ENCODE assay signal across 17 cellular contexts in the genomic region with DNA sequence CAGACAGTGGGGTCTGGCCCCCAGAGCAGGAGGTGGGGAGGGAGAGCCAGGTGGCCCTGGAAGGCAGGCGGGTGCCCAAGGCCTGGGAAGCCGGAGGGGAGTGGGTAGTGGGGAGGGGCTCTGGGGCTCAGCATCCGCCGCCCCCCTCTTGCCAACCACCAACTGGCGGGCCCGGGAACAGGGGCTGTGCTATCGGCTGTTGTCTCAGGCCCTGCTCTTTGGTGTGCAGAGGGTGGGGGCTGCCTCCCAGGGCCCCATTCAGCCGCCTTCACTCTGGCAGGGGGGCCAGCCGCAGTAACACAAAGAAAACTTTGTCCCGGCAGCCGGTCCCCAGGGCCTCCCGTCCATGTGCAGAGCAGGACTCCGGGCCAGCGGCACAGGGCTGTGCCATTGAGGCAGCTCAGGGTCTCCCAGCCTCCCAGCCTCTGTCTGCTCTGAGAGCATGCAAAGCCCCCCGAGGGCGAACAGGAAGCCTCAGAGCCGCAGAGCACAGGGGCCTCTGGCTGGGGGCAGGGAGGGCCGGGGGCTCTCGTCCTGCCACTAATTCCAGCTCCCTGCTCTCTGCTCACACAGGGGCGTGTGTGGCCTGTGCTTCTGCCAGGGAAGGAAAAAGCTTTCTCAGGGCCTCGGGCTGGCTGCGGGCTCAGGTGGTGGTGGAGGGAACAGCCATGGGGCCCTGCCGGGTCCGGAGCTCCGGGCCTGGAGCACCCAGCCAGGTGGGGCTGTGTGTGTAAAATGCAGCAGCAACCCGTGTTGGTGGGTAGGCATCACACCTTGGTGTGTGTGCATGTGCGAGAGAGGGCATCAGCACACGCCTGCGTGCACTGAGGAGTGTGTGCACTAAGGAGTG. TPM values are rescaled to one million over a fixed set of nuclear protein-coding genes. Genes with fewer than 3 reads are reported as not detected.
DNase-seq lines count a peak whose midpoint lies in the region; ATAC-seq and TF ChIP-seq lines count a peak whose summit lies in the region.
"Had no signal": no experiment of that assay in that cellular context is flagged by ENCODE, and none has a peak within 500 bp of the region (broad histone marks: within the 10 kb centered on the region; RNA-seq: fewer than 3 reads in every experiment).

No MANE protein-coding gene starts in this region.

- CTCF ChIA-PET in mammary epithelial cell (lab: Charles Lee; ENCODE audit: low non-redundant PET) = no interaction called here

- H3K9me3 Mint-ChIP-seq in stimulated activated memory B cell treated with anti-CD40 and anti-IgM and Interleukin-4, amounts not matched to agents 10 μg/mL and 1 μg/mL and 100 μg/mL, for 72 hours = peaks cover 8% of the 10 kb centered on the region
- H3K9me3 Mint-ChIP-seq: CD4-positive, alpha-beta memory T cell had no signal

- H3K79me2 ChIP-seq in mammary epithelial cell (ENCODE audit: insufficient read depth, low read length) = no peaks in the 10 kb centered on the region

- H3K9me3 ChIP-seq in mammary epithelial cell (replicated peaks; ENCODE audit: insufficient read depth, low read length) = no peaks in the 10 kb centered on the region
- H3K9me3 ChIP-seq: vagina had no signal

- H3K36me3 Mint-ChIP-seq in stimulated activated memory B cell treated with anti-CD40 and anti-IgM and Interleukin-4, amounts not matched to agents 10 μg/mL and 1 μg/mL and 100 μg/mL, for 72 hours = no peaks in the 10 kb centered on the region
- H3K36me3 Mint-ChIP-seq: activated CD8-positive, alpha-beta memory T cell treated with anti-CD3 and anti-CD28 coated beads, Interleukin-2, amount 10 ng/mL, durations not matched to agents 7 days and 5 days; CD4-positive, alpha-beta memory T cell; stimulated activated effector memory CD8-positive, alpha-beta T cell treated with anti-CD3 and anti-CD28 coated beads, Interleukin-12 subunit alpha, Interleukin-12 subunit beta, amount 100 ng/mL, for 72 hours had no signal

- BruUV-seq in mammary epithelial cell (replicated peaks; lab: Mats Ljungman, UMichigan) = no TSS peak

- intact Hi-C loops in left ventricle myocardium superior (cut with micrococcal nuclease) = no loop called here
- intact Hi-C loops in Right ventricle myocardium superior (cut with DNase I) = no loop called here
- intact Hi-C loops in sciatic nerve (cut with DNase I) = no loop called here
- intact Hi-C loops in mammary epithelial cell (cut with micrococcal nuclease) = no loop called here

- peak overlapping the region; percentile 52 for H3K27ac ChIP-seq in caudate nucleus (ENCODE audit: low read depth, low read length)
- H3K27ac ChIP-seq in mammary epithelial cell (ENCODE audit: insufficient read depth, low read depth, low read length) = no peak overlapping the region
- H3K27ac ChIP-seq: vagina had no signal

- H3K27me3 ChIP-seq in mammary epithelial cell (ENCODE audit: insufficient read depth, low read length) = no peaks in the 10 kb centered on the region
- H3K27me3 ChIP-seq: vagina had no signal

- in situ Hi-C loops in mammary epithelial cell (cut with MboI; ENCODE audit: low sequenced_read_pairs in 2 of 2) = no loop called here

- no peak for DNase-seq in left ventricle myocardium superior
- no peak for DNase-seq in Right ventricle myocardium superior
- DNase-seq in caudate nucleus (lab: John Stamatoyannopoulos, UW) = peak in 57 of 61 donors; percentile 6 to 89 (median 73)
- DNase-seq in left kidney (ENCODE audit: low read depth, low spot score) = peak; percentile 50
- DNase-seq in sciatic nerve (ENCODE audit: low spot score) = no peak
- no peak for DNase-seq in mammary epithelial cell
- DNase-seq in activated naive CD4-positive, alpha-beta T cell treated with Interleukin-2 at 50 U/mL for 16 hours = no peak
- DNase-seq: activated CD8-positive, alpha-beta memory T cell treated with anti-CD3 and anti-CD28 coated beads, Interleukin-2, amount 10 ng/mL, durations not matched to agents 7 days and 5 days; activated gamma-delta T cell treated with Interleukin-2 at 50 U/mL for 16 hours; CD4-positive, alpha-beta memory T cell; NCI-H146; NCI-H446; SIG-M5 had no signal

- no peak overlapping the region for H3K9ac ChIP-seq in mammary epithelial cell (ENCODE audit: insufficient read depth, low read length)

- peaks cover 30% of the 10 kb centered on the region for H3K4me1 Mint-ChIP-seq in stimulated activated memory B cell treated with anti-CD40 and anti-IgM and Interleukin-4, amounts not matched to agents 10 μg/mL and 1 μg/mL and 100 μg/mL, for 72 hours
- H3K4me1 Mint-ChIP-seq: activated CD8-positive, alpha-beta memory T cell treated with anti-CD3 and anti-CD28 coated beads, Interleukin-2, amount 10 ng/mL, durations not matched to agents 7 days and 5 days; CD4-positive, alpha-beta memory T cell had no signal

- no peaks in the 10 kb centered on the region for H3K36me3 ChIP-seq in mammary epithelial cell (ENCODE audit: insufficient read depth, low read length)
- H3K36me3 ChIP-seq: vagina had no signal

- 63% methylated on average over 16 of the region's 29 CpGs for WGBS in mammary epithelial cell (ENCODE audit: low coverage, missing lambda C conversion rate)

- no peak for TF ChIP-seq CTCF in mammary epithelial cell (conservative IDR thresholded peaks at IDR 0.05 in 1 of 2, IDR thresholded peaks at IDR 0.05 in 1 of 2; ENCODE audit: extremely low read depth in 1 of 2, insufficient read depth in 1 of 2, low read depth in 1 of 2, low read length in 2 of 2)

- ATAC-seq in left ventricle myocardium superior (peak; percentile 9), Right ventricle myocardium superior (ENCODE audit: poor library complexity) (no peak), sciatic nerve (peak; percentile 80)
- ATAC-seq in stimulated activated memory B cell treated with anti-CD40 and anti-IgM and Interleukin-4, amounts not matched to agents 10 μg/mL and 1 μg/mL and 100 μg/mL, for 72 hours = no peak
- ATAC-seq: activated CD8-positive, alpha-beta memory T cell treated with anti-CD3 and anti-CD28 coated beads, Interleukin-2, amount 10 ng/mL, durations not matched to agents 7 days and 5 days; stimulated activated effector memory CD8-positive, alpha-beta T cell treated with anti-CD3 and anti-CD28 coated beads, Interleukin-12 subunit alpha, Interleukin-12 subunit beta, amount 100 ng/mL, for 72 hours had no signal

- no peak overlapping the region for H3K4me3 ChIP-seq in mammary epithelial cell (replicated peaks in 1 of 3; ENCODE audit: insufficient read depth in 1 of 3, low read depth in 2 of 3, low read length in 3 of 3)
- H3K4me3 ChIP-seq: vagina had no signal

- H4K20me1 ChIP-seq in mammary epithelial cell (ENCODE audit: insufficient read depth, low read length) = no peaks in the 10 kb centered on the region

- H3K4me1 ChIP-seq in mammary epithelial cell (ENCODE audit: insufficient read depth, low read length) = peaks cover 46% of the 10 kb centered on the region

- no peak overlapping the region for H3K4me3 Mint-ChIP-seq in stimulated activated memory B cell treated with anti-CD40 and anti-IgM and Interleukin-4, amounts not matched to agents 10 μg/mL and 1 μg/mL and 100 μg/mL, for 72 hours
- H3K4me3 Mint-ChIP-seq: activated CD8-positive, alpha-beta memory T cell treated with anti-CD3 and anti-CD28 coated beads, Interleukin-2, amount 10 ng/mL, durations not matched to agents 7 days and 5 days; CD4-positive, alpha-beta memory T cell; dendritic cell treated with granulocyte-macrophage colony-stimulating factor and Interleukin-4, amounts not matched to agents 40 ng/mL and 50 ng/mL, for 4 days; stimulated activated effector memory CD8-positive, alpha-beta T cell treated with anti-CD3 and anti-CD28 coated beads, Interleukin-12 subunit alpha, Interleukin-12 subunit beta, amount 100 ng/mL, for 72 hours had no signal

- H2AFZ ChIP-seq in mammary epithelial cell (ENCODE audit: low read depth, low read length) = no peak overlapping the region

- no peak overlapping the region for H3K27ac Mint-ChIP-seq in stimulated activated memory B cell treated with anti-CD40 and anti-IgM and Interleukin-4, amounts not matched to agents 10 μg/mL and 1 μg/mL and 100 μg/mL, for 72 hours
- H3K27ac Mint-ChIP-seq: activated CD8-positive, alpha-beta memory T cell treated with anti-CD3 and anti-CD28 coated beads, Interleukin-2, amount 10 ng/mL, durations not matched to agents 7 days and 5 days; CD4-positive, alpha-beta memory T cell; dendritic cell treated with granulocyte-macrophage colony-stimulating factor and Interleukin-4, amounts not matched to agents 40 ng/mL and 50 ng/mL, for 4 days; stimulated activated effector memory CD8-positive, alpha-beta T cell treated with anti-CD3 and anti-CD28 coated beads, Interleukin-12 subunit alpha, Interleukin-12 subunit beta, amount 100 ng/mL, for 72 hours had no signal

- dilution Hi-C loops in mammary epithelial cell (cut with HindIII; ENCODE audit: low sequenced_read_pairs) = loop anchor here (5.0 kb wide), 1 partner anchor 53 kb away; a partner anchor contains a TSS

- H3K4me2 ChIP-seq in mammary epithelial cell (ENCODE audit: insufficient read depth, low read depth, low read length) = no peak overlapping the region

- peaks cover 94% of the 10 kb centered on the region for H3K27me3 Mint-ChIP-seq in stimulated activated memory B cell treated with anti-CD40 and anti-IgM and Interleukin-4, amounts not matched to agents 10 μg/mL and 1 μg/mL and 100 μg/mL, for 72 hours

RNA-seq across cellular contexts. Expression of a gene that starts 54.2 kb away (rescaled TPM):
- total RNA-seq in left ventricle myocardium superior (15.4 TPM), Right ventricle myocardium superior (16.8 TPM), sciatic nerve (84.2 TPM), mammary epithelial cell (100 to 1,000 TPM; 170 to 189 TPM)
- polyA plus RNA-seq in mammary epithelial cell = 17.6 TPM
- polyA minus RNA-seq in mammary epithelial cell = 39.0 TPM

Comparison
In these comparisons a context has a peak if more than half of its experiments do, and no peak if none do; other contexts are left out.
1. ATAC-seq: peak in left ventricle myocardium superior (single experiment) and sciatic nerve (single experiment); none in Right ventricle myocardium superior (single experiment) and stimulated activated memory B cell treated with anti-CD40 and anti-IgM and Interleukin-4, amounts not matched to agents 10 μg/mL and 1 μg/mL and 100 μg/mL, for 72 hours (single experiment).
2. DNase-seq: peak in caudate nucleus (57 of 61) and left kidney (single experiment); none in left ventricle myocardium superior (single experiment), Right ventricle myocardium superior (single experiment), sciatic nerve (single experiment), mammary epithelial cell (single experiment) and activated naive CD4-positive, alpha-beta T cell treated with Interleukin-2 at 50 U/mL for 16 hours (single experiment).